ENCODE assay signal across 25 cellular contexts in the genomic region with DNA sequence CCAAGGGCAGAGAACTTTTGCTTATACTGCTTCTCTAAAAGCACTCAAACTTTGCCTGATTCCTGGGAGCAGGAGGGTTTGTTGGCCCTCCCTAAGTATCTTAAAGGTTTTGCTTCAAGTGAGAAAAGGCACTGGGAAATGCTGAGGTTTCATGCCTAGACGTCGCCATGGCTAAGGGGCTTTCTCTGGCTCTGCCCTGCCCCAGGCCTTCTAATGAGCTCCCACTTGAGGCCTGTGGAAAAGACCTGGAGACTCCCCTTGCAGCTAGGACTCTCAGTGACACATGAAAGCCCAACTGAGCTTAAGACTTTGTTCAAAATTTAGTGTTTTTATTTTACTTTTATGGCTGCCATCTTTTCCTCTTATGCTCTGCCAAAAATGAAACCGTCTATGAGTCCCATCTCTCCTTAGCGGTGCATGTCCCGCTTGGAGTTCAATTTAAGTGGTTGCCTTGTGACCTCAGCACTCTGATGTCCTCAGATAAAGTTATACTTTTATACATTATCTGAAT. TPM values are rescaled to one million over a fixed set of nuclear protein-coding genes. Genes with fewer than 3 reads are reported as not detected.
DNase-seq lines count a peak whose midpoint lies in the region; ATAC-seq and TF ChIP-seq lines count a peak whose summit lies in the region.
"Had no signal": no experiment of that assay in that cellular context is flagged by ENCODE, and none has a peak within 500 bp of the region (broad histone marks: within the 10 kb centered on the region; RNA-seq: fewer than 3 reads in every experiment).

No MANE protein-coding gene starts in this region.

- ATAC-seq in WTC11 (no peak), GM18867 (IDR thresholded peaks at IDR 0.05; ENCODE audit: unreplicated experiment) (no peak), HG03039 (IDR thresholded peaks at IDR 0.05; ENCODE audit: unreplicated experiment) (no peak)
- peak; percentile 4 for ATAC-seq in stimulated activated effector memory CD8-positive, alpha-beta T cell treated with anti-CD3 and anti-CD28 coated beads, Interleukin-12 subunit alpha, Interleukin-12 subunit beta, amount 100 ng/mL, for 72 hours
- ATAC-seq: A549, heart left ventricle, left colon had no signal

- no peak for TF ChIP-seq CTCF in WTC11 (IDR thresholded peaks at IDR 0.05)
- TF ChIP-seq CTCF in hepatocyte (IDR thresholded peaks at IDR 0.05; ENCODE audit: poor library complexity), result no peak

- H3K27ac Mint-ChIP-seq in activated T-cell treated with anti-CD3 and anti-CD28 coated beads, Interleukin-2, amount 50 U/mL, for 24 hours, result peak overlapping the region; percentile 86
- peak overlapping the region; percentile 67; the same call in 1 of the 2 replicates for H3K27ac Mint-ChIP-seq in WTC11
- peak overlapping the region; percentile 98 for H3K27ac Mint-ChIP-seq in stimulated activated effector memory CD8-positive, alpha-beta T cell treated with anti-CD3 and anti-CD28 coated beads, Interleukin-12 subunit alpha, Interleukin-12 subunit beta, amount 100 ng/mL, for 72 hours
- H3K27ac Mint-ChIP-seq: activated CD4-positive, alpha-beta memory T cell treated with anti-CD3 and anti-CD28 coated beads, Interleukin-2, amount 10 ng/mL, durations not matched to agents 7 days and 5 days; activated T-helper 2 cell treated with anti-CD3 and anti-CD28 coated beads, Interferon-gamma antibody, Interleukin-2, Interleukin-4, amounts not matched to agents 10 μg/mL and 5 μg/mL and 100 μg/mL, durations not matched to agents 14 hours and 24 hours and 36 hours; nephron had no signal

- peak overlapping the region; percentile 80 for H3K4me3 Mint-ChIP-seq in activated T-cell treated with anti-CD3 and anti-CD28 coated beads, Interleukin-2, amount 50 U/mL, for 24 hours
- H3K4me3 Mint-ChIP-seq in WTC11, result no peak overlapping the region
- peak overlapping the region; percentile 81 for H3K4me3 Mint-ChIP-seq in stimulated activated effector memory CD8-positive, alpha-beta T cell treated with anti-CD3 and anti-CD28 coated beads, Interleukin-12 subunit alpha, Interleukin-12 subunit beta, amount 100 ng/mL, for 72 hours
- H3K4me3 Mint-ChIP-seq: activated CD4-positive, alpha-beta memory T cell treated with anti-CD3 and anti-CD28 coated beads, Interleukin-2, amount 10 ng/mL, durations not matched to agents 7 days and 5 days; nephron had no signal

- DNase-seq in activated T-cell treated with anti-CD3 and anti-CD28 coated beads, Interleukin-2, amount 50 U/mL, for 24 hours, result peak; percentile 43
- no peak for DNase-seq in activated T-cell treated with anti-CD3 and anti-CD28 coated beads, Interleukin-2, amount 50 U/mL, for 1 hour
- DNase-seq in WTC11 (ENCODE audit: low spot score) (no peak), hepatocyte (ENCODE audit: low spot score) (no peak)
- peak; percentile 34 for DNase-seq in effector CD8-positive, alpha-beta T cell (lab: John Stamatoyannopoulos, UW)
- no peak for DNase-seq in stimulated activated effector memory CD8-positive, alpha-beta T cell treated with anti-CD3 and anti-CD28 coated beads, Interleukin-12 subunit alpha, Interleukin-12 subunit beta, amount 100 ng/mL, for 72 hours (ENCODE audit: low spot score in 2 of 2)
- DNase-seq: activated CD4-positive, alpha-beta memory T cell treated with anti-CD3 and anti-CD28 coated beads, Interleukin-2, amount 10 ng/mL, durations not matched to agents 7 days and 5 days; anterior cingulate cortex; BE2C; dermis blood vessel endothelial cell; heart left ventricle; KBM-7; left colon; NCI-H146; NCI-H526 had no signal

- no peaks in the 10 kb centered on the region for H3K27me3 ChIP-seq in hepatocyte
- H3K27me3 ChIP-seq: cardiac muscle cell had no signal

- no peak overlapping the region for H3K4me3 ChIP-seq in hepatocyte
- H3K4me3 ChIP-seq: A549, cardiac muscle cell, SK-N-MC had no signal

- no peaks in the 10 kb centered on the region for H3K4me1 ChIP-seq in hepatocyte (ENCODE audit: insufficient read depth)
- H3K4me1 ChIP-seq: A549, BE2C, heart left ventricle, parathyroid adenoma had no signal

- H3K4me1 Mint-ChIP-seq in activated T-cell treated with anti-CD3 and anti-CD28 coated beads, Interleukin-2, amount 50 U/mL, for 24 hours (ENCODE audit: low read depth), result peaks cover 50% of the 10 kb centered on the region
- H3K4me1 Mint-ChIP-seq in WTC11, result peaks cover 20% of the 10 kb centered on the region
- H3K4me1 Mint-ChIP-seq in stimulated activated effector memory CD8-positive, alpha-beta T cell treated with anti-CD3 and anti-CD28 coated beads, Interleukin-12 subunit alpha, Interleukin-12 subunit beta, amount 100 ng/mL, for 72 hours, result peaks cover 57% of the 10 kb centered on the region
- H3K4me1 Mint-ChIP-seq: nephron had no signal

- CTCF ChIA-PET in WTC11 (lab: Charles Lee), result no interaction called here

- H3K4me2 ChIP-seq in hepatocyte, result no peak overlapping the region
- H3K4me2 ChIP-seq: A549 had no signal

- H2AFZ ChIP-seq in hepatocyte, result no peak overlapping the region
- H2AFZ ChIP-seq: parathyroid adenoma had no signal

- no peaks in the 10 kb centered on the region for H3K36me3 ChIP-seq in hepatocyte (replicated peaks; ENCODE audit: insufficient read depth, low read depth)
- H3K36me3 ChIP-seq: BE2C, cardiac muscle cell, heart left ventricle had no signal

- H3K9me2 ChIP-seq in hepatocyte (replicated peaks; ENCODE audit: insufficient read depth), result no peaks in the 10 kb centered on the region

- H3K9me3 Mint-ChIP-seq in activated T-cell treated with anti-CD3 and anti-CD28 coated beads, Interleukin-2, amount 50 U/mL, for 24 hours, result no peaks in the 10 kb centered on the region
- H3K9me3 Mint-ChIP-seq in WTC11, result peaks cover 17% of the 10 kb centered on the region
- H3K9me3 Mint-ChIP-seq in stimulated activated effector memory CD8-positive, alpha-beta T cell treated with anti-CD3 and anti-CD28 coated beads, Interleukin-12 subunit alpha, Interleukin-12 subunit beta, amount 100 ng/mL, for 72 hours, result peaks cover 3% of the 10 kb centered on the region
- H3K9me3 Mint-ChIP-seq: activated CD4-positive, alpha-beta memory T cell treated with anti-CD3 and anti-CD28 coated beads, Interleukin-2, amount 10 ng/mL, durations not matched to agents 7 days and 5 days; activated T-helper 2 cell treated with anti-CD3 and anti-CD28 coated beads, Interferon-gamma antibody, Interleukin-2, Interleukin-4, amounts not matched to agents 10 μg/mL and 5 μg/mL and 100 μg/mL, durations not matched to agents 14 hours and 24 hours and 36 hours; nephron had no signal

- no peak overlapping the region for H3K27ac ChIP-seq in hepatocyte
- H3K27ac ChIP-seq: A549, cardiac muscle cell, parathyroid adenoma, RWPE1, SK-N-MC, VCaP had no signal

- POLR2A ChIA-PET in WTC11 (lab: Charles Lee), result no interaction called here

- H3K27me3 Mint-ChIP-seq in activated T-cell treated with anti-CD3 and anti-CD28 coated beads, Interleukin-2, amount 50 U/mL, for 24 hours, result peaks cover 3% of the 10 kb centered on the region
- H3K27me3 Mint-ChIP-seq in WTC11 (ENCODE audit: low read depth), result no peaks in the 10 kb centered on the region

- H3K9me3 ChIP-seq in hepatocyte (ENCODE audit: low read depth), result no peaks in the 10 kb centered on the region
- H3K9me3 ChIP-seq: A549, BE2C, heart left ventricle had no signal

- 97% methylated on average over 5 of the region's 5 CpGs for WGBS in hepatocyte (ENCODE audit: low lambda C conversion rate, missing lambda C conversion rate)

- no peaks in the 10 kb centered on the region for H4K20me1 ChIP-seq in hepatocyte (ENCODE audit: insufficient read depth, poor library complexity, severe bottlenecking)

- H3K36me3 Mint-ChIP-seq in activated T-cell treated with anti-CD3 and anti-CD28 coated beads, Interleukin-2, amount 50 U/mL, for 24 hours (ENCODE audit: low read depth), result peaks cover 27% of the 10 kb centered on the region
- peaks cover 3% of the 10 kb centered on the region; the same call in 1 of the 2 replicates for H3K36me3 Mint-ChIP-seq in WTC11
- peaks cover 71% of the 10 kb centered on the region for H3K36me3 Mint-ChIP-seq in stimulated activated effector memory CD8-positive, alpha-beta T cell treated with anti-CD3 and anti-CD28 coated beads, Interleukin-12 subunit alpha, Interleukin-12 subunit beta, amount 100 ng/mL, for 72 hours

- H3K79me2 ChIP-seq in hepatocyte, result no peaks in the 10 kb centered on the region
- H3K79me2 ChIP-seq: parathyroid adenoma had no signal

TF ChIP-seq in WTC11, 78 proteins besides CTCF, POLR2A, EP300 and RAD21 (continues in another document):
- no peak for TF ChIP-seq GABPB1 (CRISPR knock-in tag; IDR thresholded peaks at IDR 0.05)
- no peak for TF ChIP-seq ZNF232 (CRISPR knock-in tag; IDR thresholded peaks at IDR 0.05)
- no peak for TF ChIP-seq CREB1 (CRISPR knock-in tag; IDR thresholded peaks at IDR 0.05)
- TF ChIP-seq FOXK1 (CRISPR knock-in tag; IDR thresholded peaks at IDR 0.05), result no peak
- TF ChIP-seq, protein P1, sequence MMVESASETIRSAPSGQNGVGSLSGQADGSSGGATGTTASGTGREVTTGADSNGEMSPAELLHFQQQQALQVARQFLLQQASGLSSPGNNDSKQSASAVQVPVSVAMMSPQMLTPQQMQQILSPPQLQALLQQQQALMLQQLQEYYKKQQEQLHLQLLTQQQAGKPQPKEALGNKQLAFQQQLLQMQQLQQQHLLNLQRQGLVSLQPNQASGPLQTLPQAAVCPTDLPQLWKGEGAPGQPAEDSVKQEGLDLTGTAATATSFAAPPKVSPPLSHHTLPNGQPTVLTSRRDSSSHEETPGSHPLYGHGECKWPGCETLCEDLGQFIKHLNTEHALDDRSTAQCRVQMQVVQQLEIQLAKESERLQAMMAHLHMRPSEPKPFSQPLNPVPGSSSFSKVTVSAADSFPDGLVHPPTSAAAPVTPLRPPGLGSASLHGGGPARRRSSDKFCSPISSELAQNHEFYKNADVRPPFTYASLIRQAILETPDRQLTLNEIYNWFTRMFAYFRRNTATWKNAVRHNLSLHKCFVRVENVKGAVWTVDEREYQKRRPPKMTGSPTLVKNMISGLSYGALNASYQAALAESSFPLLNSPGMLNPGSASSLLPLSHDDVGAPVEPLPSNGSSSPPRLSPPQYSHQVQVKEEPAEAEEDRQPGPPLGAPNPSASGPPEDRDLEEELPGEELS (CRISPR knock-in tag; IDR thresholded peaks at IDR 0.05), result no peak
- no peak for TF ChIP-seq SMAD4 (CRISPR knock-in tag; IDR thresholded peaks at IDR 0.05)
- TF ChIP-seq, protein P2, sequence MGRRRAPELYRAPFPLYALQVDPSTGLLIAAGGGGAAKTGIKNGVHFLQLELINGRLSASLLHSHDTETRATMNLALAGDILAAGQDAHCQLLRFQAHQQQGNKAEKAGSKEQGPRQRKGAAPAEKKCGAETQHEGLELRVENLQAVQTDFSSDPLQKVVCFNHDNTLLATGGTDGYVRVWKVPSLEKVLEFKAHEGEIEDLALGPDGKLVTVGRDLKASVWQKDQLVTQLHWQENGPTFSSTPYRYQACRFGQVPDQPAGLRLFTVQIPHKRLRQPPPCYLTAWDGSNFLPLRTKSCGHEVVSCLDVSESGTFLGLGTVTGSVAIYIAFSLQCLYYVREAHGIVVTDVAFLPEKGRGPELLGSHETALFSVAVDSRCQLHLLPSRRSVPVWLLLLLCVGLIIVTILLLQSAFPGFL (CRISPR knock-in tag; IDR thresholded peaks at IDR 0.05; ENCODE audit: borderline replicate concordance), result no peak
- TF ChIP-seq JUN (CRISPR knock-in tag; IDR thresholded peaks at IDR 0.05), result no peak

RNA-seq across cellular contexts. Expression of a gene that starts 49.3 kb away (rescaled TPM):
- total RNA-seq in WTC11 (2021), result 0.55 to 1.0 TPM (median 0.69 TPM) in 3 replicates
- total RNA-seq in hepatocyte, result 1.3 and 1.4 TPM in 2 replicates
- polyA plus RNA-seq in hepatocyte, result not detected in 2 replicates

RNA-seq across cellular contexts. Expression of a gene that starts 58.4 kb away (rescaled TPM):
- total RNA-seq in WTC11 (2021) (36.1 to 37.0 TPM (median 36.8 TPM) in 3 replicates), hepatocyte (21.4 and 23.9 TPM in 2 replicates)
- 39.4 and 40.2 TPM in 2 replicates for polyA plus RNA-seq in hepatocyte

Comparison
In these comparisons a context has a peak if more than half of its experiments do, and no peak if none do; other contexts are left out.
1. DNase-seq: peak in activated T-cell treated with anti-CD3 and anti-CD28 coated beads, Interleukin-2, amount 50 U/mL, for 24 hours (single experiment) and effector CD8-positive, alpha-beta T cell (single experiment); none in activated T-cell treated with anti-CD3 and anti-CD28 coated beads, Interleukin-2, amount 50 U/mL, for 1 hour (single experiment), WTC11 (single experiment), stimulated activated effector memory CD8-positive, alpha-beta T cell treated with anti-CD3 and anti-CD28 coated beads, Interleukin-12 subunit alpha, Interleukin-12 subunit beta, amount 100 ng/mL, for 72 hours (0 of 2) and hepatocyte (single experiment).
2. Peak in every context shown above with its lines, with median percentiles within 50 percentile points of each other: H3K27ac Mint-ChIP-seq.